8 cellular contexts compared by ENCODE assay signal in genomic region chr6:105591053-105591452, GRCh38.
DNase-seq lines count a peak whose midpoint lies in the region; ATAC-seq, FAIRE-seq and TF ChIP-seq lines count a peak whose summit lies in the region.

No MANE protein-coding gene starts in this region.

- DNase-seq in GM18507 (ENCODE audit: extremely low spot score, insufficient read length, low read depth) (no peak), HFFc6 (no peak), NB4 (ENCODE audit: low read depth) (peak; percentile 70), immature natural killer cell (peak in 2 of 3 donors; percentile 4 to 5), glutamatergic neuron (no peak), SJCRH30 (no peak), cerebellar cortex (ENCODE audit: low spot score) (no peak), omental fat pad (ENCODE audit: low spot score) (no peak)

- TF ChIP-seq CTCF in HFFc6 (IDR thresholded peaks at IDR 0.05) (no peak), NB4 (IDR thresholded peaks at IDR 0.05; ENCODE audit: low read depth, low read length) (no peak), glutamatergic neuron (IDR thresholded peaks at IDR 0.05; ENCODE audit: partially characterized antibody, unreplicated experiment) (no peak), omental fat pad (IDR thresholded peaks at IDR 0.05) (no peak)

- H3K4me3 Mint-ChIP-seq in HFFc6, result no peak overlapping the region; the same call in 1 of the 2 replicates
- peak overlapping the region in 1 of 5 donors; percentile 7 for H3K4me3 Mint-ChIP-seq in immature natural killer cell
- no peak overlapping the region for H3K4me3 Mint-ChIP-seq in glutamatergic neuron (ENCODE audit: unreplicated experiment)

- FAIRE-seq in GM18507 (lab: Jason Lieb, UNC), result peak; percentile 89

- H3K4me1 Mint-ChIP-seq in HFFc6 (ENCODE audit: low read depth) (peaks cover 92% of the 10 kb centered on the region), immature natural killer cell (peaks cover 14 to 19% of the 10 kb centered on the region in 2 donors), glutamatergic neuron (ENCODE audit: low read depth, unreplicated experiment) (no peaks in the 10 kb centered on the region)

- H3K27me3 ChIP-seq in SJCRH30, result no peaks in the 10 kb centered on the region

- peaks cover 2% of the 10 kb centered on the region; the same call in 1 of the 2 replicates for H3K27me3 Mint-ChIP-seq in HFFc6 (ENCODE audit: insufficient read depth)
- H3K27me3 Mint-ChIP-seq in immature natural killer cell (ENCODE audit: low read depth in 3 of 3), result peaks cover 0 to 2% (median 2%) of the 10 kb centered on the region in 3 donors
- H3K27me3 Mint-ChIP-seq in glutamatergic neuron (ENCODE audit: unreplicated experiment), result no peaks in the 10 kb centered on the region

- H3K9me3 ChIP-seq in SJCRH30 (replicated peaks), result no peaks in the 10 kb centered on the region

- no peak for TF ChIP-seq POLR2A in NB4 (IDR thresholded peaks at IDR 0.05; ENCODE audit: extremely low read depth, insufficient read length)

- H3K36me3 Mint-ChIP-seq in HFFc6 (ENCODE audit: low read depth) (no peaks in the 10 kb centered on the region), immature natural killer cell (no peaks in the 10 kb centered on the region), glutamatergic neuron (ENCODE audit: unreplicated experiment) (no peaks in the 10 kb centered on the region)

- ATAC-seq in omental fat pad (ENCODE audit: low FRiP score), result no peak

- no peaks in the 10 kb centered on the region for H3K4me1 ChIP-seq in SJCRH30

- H3K4me3 ChIP-seq in NB4 (ENCODE audit: low read depth, low read length), result no peak overlapping the region
- no peak overlapping the region for H3K4me3 ChIP-seq in SJCRH30

- H3K27ac ChIP-seq in SJCRH30, result no peak overlapping the region

- no peaks in the 10 kb centered on the region for H3K36me3 ChIP-seq in SJCRH30

- H3K27ac Mint-ChIP-seq in HFFc6 (peak overlapping the region; percentile 35; the same call in 1 of the 2 replicates), immature natural killer cell (peak overlapping the region in 3 of 6 donors; percentile 1 to 43 (median 21)), glutamatergic neuron (ENCODE audit: unreplicated experiment) (no peak overlapping the region)

- H3K9me3 Mint-ChIP-seq in HFFc6 (no peaks in the 10 kb centered on the region), immature natural killer cell (no peaks in the 10 kb centered on the region), glutamatergic neuron (ENCODE audit: unreplicated experiment) (no peaks in the 10 kb centered on the region)

Comparison
In these comparisons a context has a peak if more than half of its experiments do, and no peak if none do; other contexts are left out.
1. DNase-seq: peak in NB4 (single experiment) and immature natural killer cell (2 of 3); none in GM18507 (single experiment), HFFc6 (single experiment), glutamatergic neuron (single experiment), SJCRH30 (0 of 2), cerebellar cortex (single experiment) and omental fat pad (single experiment).